Comparison of ENCODE assay signal across 1 cellular context in the genomic region with DNA sequence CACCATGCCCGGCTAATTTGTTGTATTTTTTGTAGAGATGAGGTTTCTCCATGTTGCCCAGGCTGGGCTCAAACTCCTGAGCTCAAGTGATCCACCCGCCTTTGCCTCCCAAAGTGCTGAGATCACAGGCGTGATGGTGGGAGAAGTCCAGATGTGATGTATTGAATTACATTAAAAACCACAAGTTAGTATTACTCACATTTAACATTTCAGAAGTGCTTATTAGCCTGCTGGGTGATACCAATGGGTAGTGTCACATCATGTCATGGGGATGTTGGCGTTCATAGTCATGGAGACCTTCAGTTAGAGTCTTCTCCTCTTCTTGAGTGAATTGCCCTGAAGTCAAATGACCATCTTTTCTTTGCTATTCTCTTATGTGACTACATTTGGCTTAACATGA.
TF ChIP-seq lines count a peak whose summit lies in the region.

No MANE protein-coding gene starts in this region.

TF ChIP-seq in GM23338, 12 proteins besides CTCF, POLR2A, EP300 and RAD21:
- TF ChIP-seq, protein P1, sequence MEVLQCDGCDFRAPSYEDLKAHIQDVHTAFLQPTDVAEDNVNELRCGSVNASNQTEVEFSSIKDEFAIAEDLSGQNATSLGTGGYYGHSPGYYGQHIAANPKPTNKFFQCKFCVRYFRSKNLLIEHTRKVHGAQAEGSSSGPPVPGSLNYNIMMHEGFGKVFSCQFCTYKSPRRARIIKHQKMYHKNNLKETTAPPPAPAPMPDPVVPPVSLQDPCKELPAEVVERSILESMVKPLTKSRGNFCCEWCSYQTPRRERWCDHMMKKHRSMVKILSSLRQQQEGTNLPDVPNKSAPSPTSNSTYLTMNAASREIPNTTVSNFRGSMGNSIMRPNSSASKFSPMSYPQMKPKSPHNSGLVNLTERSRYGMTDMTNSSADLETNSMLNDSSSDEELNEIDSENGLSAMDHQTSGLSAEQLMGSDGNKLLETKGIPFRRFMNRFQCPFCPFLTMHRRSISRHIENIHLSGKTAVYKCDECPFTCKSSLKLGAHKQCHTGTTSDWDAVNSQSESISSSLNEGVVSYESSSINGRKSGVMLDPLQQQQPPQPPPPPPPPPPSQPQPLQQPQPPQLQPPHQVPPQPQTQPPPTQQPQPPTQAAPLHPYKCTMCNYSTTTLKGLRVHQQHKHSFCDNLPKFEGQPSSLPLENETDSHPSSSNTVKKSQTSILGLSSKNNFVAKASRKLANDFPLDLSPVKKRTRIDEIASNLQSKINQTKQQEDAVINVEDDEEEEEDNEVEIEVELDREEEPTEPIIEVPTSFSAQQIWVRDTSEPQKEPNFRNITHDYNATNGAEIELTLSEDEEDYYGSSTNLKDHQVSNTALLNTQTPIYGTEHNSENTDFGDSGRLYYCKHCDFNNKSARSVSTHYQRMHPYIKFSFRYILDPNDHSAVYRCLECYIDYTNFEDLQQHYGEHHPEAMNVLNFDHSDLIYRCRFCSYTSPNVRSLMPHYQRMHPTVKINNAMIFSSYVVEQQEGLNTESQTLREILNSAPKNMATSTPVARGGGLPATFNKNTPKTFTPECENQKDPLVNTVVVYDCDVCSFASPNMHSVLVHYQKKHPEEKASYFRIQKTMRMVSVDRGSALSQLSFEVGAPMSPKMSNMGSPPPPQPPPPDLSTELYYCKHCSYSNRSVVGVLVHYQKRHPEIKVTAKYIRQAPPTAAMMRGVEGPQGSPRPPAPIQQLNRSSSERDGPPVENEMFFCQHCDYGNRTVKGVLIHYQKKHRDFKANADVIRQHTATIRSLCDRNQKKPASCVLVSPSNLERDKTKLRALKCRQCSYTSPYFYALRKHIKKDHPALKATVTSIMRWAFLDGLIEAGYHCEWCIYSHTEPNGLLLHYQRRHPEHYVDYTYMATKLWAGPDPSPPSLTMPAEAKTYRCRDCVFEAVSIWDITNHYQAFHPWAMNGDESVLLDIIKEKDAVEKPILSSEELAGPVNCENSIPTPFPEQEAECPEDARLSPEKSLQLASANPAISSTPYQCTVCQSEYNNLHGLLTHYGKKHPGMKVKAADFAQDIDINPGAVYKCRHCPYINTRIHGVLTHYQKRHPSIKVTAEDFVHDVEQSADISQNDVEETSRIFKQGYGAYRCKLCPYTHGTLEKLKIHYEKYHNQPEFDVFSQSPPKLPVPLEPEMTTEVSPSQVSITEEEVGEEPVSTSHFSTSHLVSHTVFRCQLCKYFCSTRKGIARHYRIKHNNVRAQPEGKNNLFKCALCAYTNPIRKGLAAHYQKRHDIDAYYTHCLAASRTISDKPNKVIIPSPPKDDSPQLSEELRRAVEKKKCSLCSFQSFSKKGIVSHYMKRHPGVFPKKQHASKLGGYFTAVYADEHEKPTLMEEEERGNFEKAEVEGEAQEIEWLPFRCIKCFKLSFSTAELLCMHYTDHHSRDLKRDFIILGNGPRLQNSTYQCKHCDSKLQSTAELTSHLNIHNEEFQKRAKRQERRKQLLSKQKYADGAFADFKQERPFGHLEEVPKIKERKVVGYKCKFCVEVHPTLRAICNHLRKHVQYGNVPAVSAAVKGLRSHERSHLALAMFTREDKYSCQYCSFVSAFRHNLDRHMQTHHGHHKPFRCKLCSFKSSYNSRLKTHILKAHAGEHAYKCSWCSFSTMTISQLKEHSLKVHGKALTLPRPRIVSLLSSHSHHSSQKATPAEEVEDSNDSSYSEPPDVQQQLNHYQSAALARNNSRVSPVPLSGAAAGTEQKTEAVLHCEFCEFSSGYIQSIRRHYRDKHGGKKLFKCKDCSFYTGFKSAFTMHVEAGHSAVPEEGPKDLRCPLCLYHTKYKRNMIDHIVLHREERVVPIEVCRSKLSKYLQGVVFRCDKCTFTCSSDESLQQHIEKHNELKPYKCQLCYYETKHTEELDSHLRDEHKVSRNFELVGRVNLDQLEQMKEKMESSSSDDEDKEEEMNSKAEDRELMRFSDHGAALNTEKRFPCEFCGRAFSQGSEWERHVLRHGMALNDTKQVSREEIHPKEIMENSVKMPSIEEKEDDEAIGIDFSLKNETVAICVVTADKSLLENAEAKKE (CRISPR knock-in tag; IDR thresholded peaks at IDR 0.05), result no peak
- TF ChIP-seq CREB1 (CRISPR knock-in tag; IDR thresholded peaks at IDR 0.05; ENCODE audit: low read depth) (no peak), NANOG (IDR thresholded peaks at IDR 0.05; ENCODE audit: borderline replicate concordance) (no peak), ZNF114 (CRISPR knock-in tag; IDR thresholded peaks at IDR 0.05) (no peak), ZNF331 (CRISPR knock-in tag; IDR thresholded peaks at IDR 0.05; ENCODE audit: low read depth) (no peak), POLR2AphosphoS5 (IDR thresholded peaks at IDR 0.05; ENCODE audit: low read depth) (no peak), JUNB (IDR thresholded peaks at IDR 0.05; ENCODE audit: unreplicated experiment) (no peak), EZH2phosphoT487 (IDR thresholded peaks at IDR 0.05; ENCODE audit: unreplicated experiment) (no peak), STAT1 (IDR thresholded peaks at IDR 0.05; ENCODE audit: unreplicated experiment) (no peak)
- TF ChIP-seq, protein P2, sequence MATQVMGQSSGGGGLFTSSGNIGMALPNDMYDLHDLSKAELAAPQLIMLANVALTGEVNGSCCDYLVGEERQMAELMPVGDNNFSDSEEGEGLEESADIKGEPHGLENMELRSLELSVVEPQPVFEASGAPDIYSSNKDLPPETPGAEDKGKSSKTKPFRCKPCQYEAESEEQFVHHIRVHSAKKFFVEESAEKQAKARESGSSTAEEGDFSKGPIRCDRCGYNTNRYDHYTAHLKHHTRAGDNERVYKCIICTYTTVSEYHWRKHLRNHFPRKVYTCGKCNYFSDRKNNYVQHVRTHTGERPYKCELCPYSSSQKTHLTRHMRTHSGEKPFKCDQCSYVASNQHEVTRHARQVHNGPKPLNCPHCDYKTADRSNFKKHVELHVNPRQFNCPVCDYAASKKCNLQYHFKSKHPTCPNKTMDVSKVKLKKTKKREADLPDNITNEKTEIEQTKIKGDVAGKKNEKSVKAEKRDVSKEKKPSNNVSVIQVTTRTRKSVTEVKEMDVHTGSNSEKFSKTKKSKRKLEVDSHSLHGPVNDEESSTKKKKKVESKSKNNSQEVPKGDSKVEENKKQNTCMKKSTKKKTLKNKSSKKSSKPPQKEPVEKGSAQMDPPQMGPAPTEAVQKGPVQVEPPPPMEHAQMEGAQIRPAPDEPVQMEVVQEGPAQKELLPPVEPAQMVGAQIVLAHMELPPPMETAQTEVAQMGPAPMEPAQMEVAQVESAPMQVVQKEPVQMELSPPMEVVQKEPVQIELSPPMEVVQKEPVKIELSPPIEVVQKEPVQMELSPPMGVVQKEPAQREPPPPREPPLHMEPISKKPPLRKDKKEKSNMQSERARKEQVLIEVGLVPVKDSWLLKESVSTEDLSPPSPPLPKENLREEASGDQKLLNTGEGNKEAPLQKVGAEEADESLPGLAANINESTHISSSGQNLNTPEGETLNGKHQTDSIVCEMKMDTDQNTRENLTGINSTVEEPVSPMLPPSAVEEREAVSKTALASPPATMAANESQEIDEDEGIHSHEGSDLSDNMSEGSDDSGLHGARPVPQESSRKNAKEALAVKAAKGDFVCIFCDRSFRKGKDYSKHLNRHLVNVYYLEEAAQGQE (IDR thresholded peaks at IDR 0.05; ENCODE audit: unreplicated experiment), result no peak
- TF ChIP-seq, protein P3, sequence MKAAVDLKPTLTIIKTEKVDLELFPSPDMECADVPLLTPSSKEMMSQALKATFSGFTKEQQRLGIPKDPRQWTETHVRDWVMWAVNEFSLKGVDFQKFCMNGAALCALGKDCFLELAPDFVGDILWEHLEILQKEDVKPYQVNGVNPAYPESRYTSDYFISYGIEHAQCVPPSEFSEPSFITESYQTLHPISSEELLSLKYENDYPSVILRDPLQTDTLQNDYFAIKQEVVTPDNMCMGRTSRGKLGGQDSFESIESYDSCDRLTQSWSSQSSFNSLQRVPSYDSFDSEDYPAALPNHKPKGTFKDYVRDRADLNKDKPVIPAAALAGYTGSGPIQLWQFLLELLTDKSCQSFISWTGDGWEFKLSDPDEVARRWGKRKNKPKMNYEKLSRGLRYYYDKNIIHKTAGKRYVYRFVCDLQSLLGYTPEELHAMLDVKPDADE (IDR thresholded peaks at IDR 0.05), result no peak
